In genomic region chr7:38222481-38223096, GRCh38 we compare ENCODE assay signal across 8 cellular contexts. TPM values are rescaled to one million over a fixed set of nuclear protein-coding genes. Genes with fewer than 3 reads are reported as not detected.
DNase-seq lines count a peak whose midpoint lies in the region; ATAC-seq and TF ChIP-seq lines count a peak whose summit lies in the region.

No MANE protein-coding gene starts in this region.

- H3K36me3 ChIP-seq in lung (ENCODE audit: control insufficient read depth in 2 of 2, insufficient read depth in 2 of 2, low read length in 2 of 2) (peaks cover 7 to 9% of the 10 kb centered on the region in 2 donors), vagina (peaks cover 0 to 37% of the 10 kb centered on the region in 2 donors)

- DNase-seq in DMS 273 (lab: John Stamatoyannopoulos, UW; ENCODE audit: unreplicated experiment) (peak; percentile 84), LHCN-M2 (ENCODE audit: low read depth) (peak; percentile 67), RKO (ENCODE audit: low spot score) (peak; percentile 49), dedifferentiated amniotic fluid mesenchymal stem cell (ENCODE audit: extremely low spot score) (peak; percentile 51), lung (ENCODE audit: low spot score) (no peak), vagina (ENCODE audit: extremely low spot score in 2 of 2) (no peak)

- ATAC-seq in GM21367 (IDR thresholded peaks at IDR 0.05; ENCODE audit: unreplicated experiment) (peak; percentile 48), lung (ENCODE audit: insufficient read depth, low FRiP score) (peak; percentile 85), GM19463 (IDR thresholded peaks at IDR 0.05; ENCODE audit: unreplicated experiment) (no peak)

- H3K27ac ChIP-seq in lung (ENCODE audit: low read depth in 1 of 2, low read length in 1 of 2) = peak overlapping the region in 1 of 2 donors; percentile 33
- H3K27ac ChIP-seq in vagina = no peak overlapping the region

- H3K27me3 ChIP-seq in lung (ENCODE audit: control insufficient read depth, insufficient read depth) (no peaks in the 10 kb centered on the region), vagina (no peaks in the 10 kb centered on the region)

- intact Hi-C loops in vagina (cut with DNase I) = loop anchor here (5.0 kb wide), 2 partner anchors 115 to 320 kb away; no protein-coding TSS in a partner anchor

- H3K4me3 ChIP-seq in lung (no peak overlapping the region), vagina (no peak overlapping the region)

- TF ChIP-seq CTCF in lung (IDR thresholded peaks at IDR 0.05; ENCODE audit: control extremely low read depth, extremely low read depth) = peak; percentile 90
- TF ChIP-seq CTCF in vagina (IDR thresholded peaks at IDR 0.05) = peak; percentile 73 to 92 (median 91)

- WGBS in lung, 2 donors = 63 to 64% methylated on average over 5 of the region's 5 CpGs

- H3K9me3 ChIP-seq in lung (ENCODE audit: control insufficient read depth in 2 of 2, insufficient read depth in 1 of 2, low read length in 1 of 2) (no peaks in the 10 kb centered on the region), vagina (no peaks in the 10 kb centered on the region)

- no peak for TF ChIP-seq POLR2A in vagina (IDR thresholded peaks at IDR 0.05)

- H3K4me1 ChIP-seq in lung (ENCODE audit: control insufficient read depth in 2 of 2, insufficient read depth in 2 of 2, low read length in 2 of 2) (no peaks in the 10 kb centered on the region), vagina (no peaks in the 10 kb centered on the region)

RNA-seq across cellular contexts. Expression of gene STARD3NL, which starts 44.5 kb away (rescaled TPM):
- total RNA-seq in LHCN-M2 (2014; rRNA removed) (114 and 127 TPM in 2 replicates), lung (10 to 100 TPM; 59.5 to 87.1 TPM), vagina (29.5 TPM)
- polyA plus RNA-seq in LHCN-M2 (2012) = 54.1 TPM
- polyA plus RNA-seq in lung = 10 to 100 TPM; 33.6 to 61.1 TPM

Comparison
In these comparisons a context has a peak if more than half of its experiments do, and no peak if none do; other contexts are left out.
1. DNase-seq: peak in DMS 273 (single experiment), LHCN-M2 (single experiment), RKO (single experiment) and dedifferentiated amniotic fluid mesenchymal stem cell (single experiment); none in lung (single experiment) and vagina (0 of 2).